In the genomic region with DNA sequence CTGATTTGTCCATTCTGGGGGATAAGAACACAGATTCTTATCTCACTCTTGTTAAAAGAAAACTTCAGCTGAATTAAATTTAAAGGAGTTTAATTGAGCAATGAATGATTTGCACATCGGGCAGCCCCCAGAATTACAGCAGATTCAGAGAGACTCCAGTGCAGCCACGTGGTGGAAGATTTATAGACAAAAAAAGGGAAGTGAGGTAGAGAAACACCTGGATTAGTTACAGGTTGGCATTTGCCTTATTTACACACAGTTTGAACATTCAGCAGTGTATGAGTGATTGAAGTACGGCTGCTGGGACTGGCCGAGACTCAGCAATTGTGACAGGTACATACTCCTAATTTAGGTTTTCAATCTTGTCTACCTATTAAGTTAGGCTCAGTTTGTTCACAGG, we compare ENCODE assay signal across 21 cellular contexts. TPM values are rescaled to one million over a fixed set of nuclear protein-coding genes. Genes with fewer than 3 reads are reported as not detected.
A peak's percentile ranks its signal among the peaks of the same experiment; 100 is the strongest.
DNase-seq lines count a peak whose midpoint lies in the region; TF ChIP-seq lines count a peak whose summit lies in the region.
"Had no signal": no experiment of that assay in that cellular context is flagged by ENCODE, and none has a peak within 500 bp of the region (broad histone marks: within the 10 kb centered on the region; RNA-seq: fewer than 3 reads in every experiment).

No MANE protein-coding gene starts in this region.

- H3K4ac ChIP-seq in neuronal stem cell (ENCODE audit: low read length) (no peak overlapping the region), mesendoderm (ENCODE audit: low read depth, low read length) (no peak overlapping the region)

- H3K9ac ChIP-seq in neuronal stem cell (ENCODE audit: low read depth, low read length, poor library complexity) (no peak overlapping the region), mesendoderm (ENCODE audit: low read length) (no peak overlapping the region)
- H3K9ac ChIP-seq: BLaER1 treated with 17β-estradiol and CSF1 and Interleukin-3, amounts not matched to agents 10 nM and 100 nM had no signal

- H2AFZ ChIP-seq in osteoblast (ENCODE audit: low read length), result no peak overlapping the region
- H2AFZ ChIP-seq in neuronal stem cell (ENCODE audit: low read length), result no peak overlapping the region
- H2AFZ ChIP-seq: GM23338 had no signal

- H3K56ac ChIP-seq in mesendoderm (ENCODE audit: low read length), result no peak overlapping the region

- TF ChIP-seq POLR2A in breast epithelium (IDR thresholded peaks at IDR 0.05), result no peak

- no peaks in the 10 kb centered on the region for H4K20me1 ChIP-seq in osteoblast (ENCODE audit: insufficient read depth, low read length)
- H4K20me1 ChIP-seq: BLaER1 treated with 17β-estradiol and CSF1 and Interleukin-3, amounts not matched to agents 10 nM and 100 nM had no signal

- H3K36me3 Mint-ChIP-seq in MCF 10A (ENCODE audit: insufficient read depth, unreplicated experiment), result peaks cover 14% of the 10 kb centered on the region

- H3K23ac ChIP-seq in neuronal stem cell (ENCODE audit: low read depth, low read length, poor library complexity) (no peak overlapping the region), mesendoderm (ENCODE audit: low read length) (no peak overlapping the region)

- H3K4me3 ChIP-seq in breast epithelium, result no peak overlapping the region
- H3K4me3 ChIP-seq in osteoblast (ENCODE audit: insufficient read depth, low read length), result no peak overlapping the region
- no peak overlapping the region for H3K4me3 ChIP-seq in neuronal stem cell (ENCODE audit: low read length in 2 of 2)
- no peak overlapping the region for H3K4me3 ChIP-seq in mesendoderm (ENCODE audit: low read length)
- H3K4me3 ChIP-seq: BLaER1 treated with 17β-estradiol and CSF1 and Interleukin-3, amounts not matched to agents 10 nM and 100 nM; GM12878; GM23338 had no signal

- no peak overlapping the region for H3K27ac ChIP-seq in breast epithelium
- peak overlapping the region; percentile 40 for H3K27ac ChIP-seq in VCaP
- no peak overlapping the region for H3K27ac ChIP-seq in osteoblast (ENCODE audit: low read depth, low read length)
- no peak overlapping the region for H3K27ac ChIP-seq in neuronal stem cell (replicated peaks; ENCODE audit: low read length)
- no peak overlapping the region for H3K27ac ChIP-seq in mesendoderm (ENCODE audit: low read depth, low read length)
- H3K27ac ChIP-seq: 22Rv1; BLaER1 treated with 17β-estradiol and CSF1 and Interleukin-3, amounts not matched to agents 10 nM and 100 nM had no signal

- H3K18ac ChIP-seq in neuronal stem cell (ENCODE audit: low read length), result no peak overlapping the region
- no peak overlapping the region for H3K18ac ChIP-seq in mesendoderm (ENCODE audit: low read length)

- H2BK15ac ChIP-seq in neuronal stem cell (ENCODE audit: low read length) (no peak overlapping the region), mesendoderm (replicated peaks; ENCODE audit: low read depth) (no peak overlapping the region)

- H3K4me1 ChIP-seq in breast epithelium, result no peaks in the 10 kb centered on the region
- H3K4me1 ChIP-seq in osteoblast (ENCODE audit: insufficient read depth, low read length), result peaks cover 20% of the 10 kb centered on the region
- H3K4me1 ChIP-seq in neuronal stem cell (ENCODE audit: control insufficient read depth in 2 of 2, insufficient read depth in 1 of 2, low read depth in 1 of 2, low read length in 2 of 2), result peaks cover 6 to 7% of the 10 kb centered on the region in 2 donors
- H3K4me1 ChIP-seq in mesendoderm (ENCODE audit: control insufficient read depth, low read depth, low read length), result no peaks in the 10 kb centered on the region
- H3K4me1 ChIP-seq: BE2C had no signal

- H3K79me2 ChIP-seq in osteoblast (ENCODE audit: insufficient read depth, low read length), result no peaks in the 10 kb centered on the region
- no peaks in the 10 kb centered on the region for H3K79me2 ChIP-seq in mesendoderm (ENCODE audit: control insufficient read depth, insufficient read depth, low read length)

- DNase-seq in MCF 10A (ENCODE audit: unreplicated experiment) (no peak), breast epithelium (ENCODE audit: low spot score in 2 of 2) (no peak), osteoblast (ENCODE audit: insufficient read length, low spot score, missing footprints) (peak; percentile 48), LoVo (ENCODE audit: low spot score) (no peak), neuronal stem cell (ENCODE audit: low spot score) (no peak), mesendoderm (no peak)
- no peak for DNase-seq in stimulated activated CD4-positive, alpha-beta T cell treated with anti-CD3 and anti-CD28 coated beads, Interleukin-2, amount 100 ng/mL, for 24 hours
- DNase-seq: AML-193; BE2C; Caco-2; CD4-positive, CD25-positive, alpha-beta regulatory T cell; CD8-positive, alpha-beta T cell; DMS79; EL; GDM1; H9 had no signal

- H3K36me3 ChIP-seq in breast epithelium, result no peaks in the 10 kb centered on the region
- no peaks in the 10 kb centered on the region for H3K36me3 ChIP-seq in osteoblast (ENCODE audit: insufficient read depth, low read length)
- H3K36me3 ChIP-seq in neuronal stem cell (replicated peaks in 1 of 2; ENCODE audit: control insufficient read depth in 2 of 2, insufficient read depth in 2 of 2, low read length in 2 of 2), result peaks cover 2 to 16% of the 10 kb centered on the region in 2 donors
- H3K36me3 ChIP-seq in mesendoderm (ENCODE audit: control insufficient read depth, insufficient read depth, low read length), result no peaks in the 10 kb centered on the region
- H3K36me3 ChIP-seq: BE2C had no signal

- H3K27me3 ChIP-seq in breast epithelium, result no peaks in the 10 kb centered on the region
- H3K27me3 ChIP-seq in osteoblast (ENCODE audit: insufficient read depth, low read length), result peaks cover 5% of the 10 kb centered on the region
- H3K27me3 ChIP-seq in neuronal stem cell (ENCODE audit: control insufficient read depth in 3 of 3, insufficient read depth in 3 of 3, low read depth in 1 of 3, low read length in 3 of 3), result no peaks in the 10 kb centered on the region
- H3K27me3 ChIP-seq in mesendoderm (ENCODE audit: insufficient read depth, low read length, poor library complexity), result no peaks in the 10 kb centered on the region
- H3K27me3 ChIP-seq: BE2C; BLaER1 treated with 17β-estradiol and CSF1 and Interleukin-3, amounts not matched to agents 10 nM and 100 nM had no signal

- H3K4me1 Mint-ChIP-seq in MCF 10A (ENCODE audit: insufficient read depth, unreplicated experiment), result peaks cover 8% of the 10 kb centered on the region

- H2BK12ac ChIP-seq in neuronal stem cell (ENCODE audit: low read length), result no peak overlapping the region

- H3K79me1 ChIP-seq in neuronal stem cell (ENCODE audit: low read depth, low read length) (no peaks in the 10 kb centered on the region), mesendoderm (ENCODE audit: low read length) (no peaks in the 10 kb centered on the region)

- H3K9me3 ChIP-seq in breast epithelium, result no peaks in the 10 kb centered on the region
- H3K9me3 ChIP-seq in osteoblast (ENCODE audit: low read depth, low read length), result no peaks in the 10 kb centered on the region
- H3K9me3 ChIP-seq in neuronal stem cell (replicated peaks in 1 of 2; ENCODE audit: control insufficient read depth in 2 of 2, insufficient read depth in 1 of 2, low read depth in 1 of 2, low read length in 2 of 2), result no peaks in the 10 kb centered on the region
- H3K9me3 ChIP-seq: BE2C; BLaER1 treated with 17β-estradiol and CSF1 and Interleukin-3, amounts not matched to agents 10 nM and 100 nM; Caco-2 had no signal

- H2BK5ac ChIP-seq in neuronal stem cell (ENCODE audit: low read length) (no peak overlapping the region), mesendoderm (ENCODE audit: low read length) (no peak overlapping the region)

- intact Hi-C loops in MCF 10A (cut with micrococcal nuclease), result no loop called here
- intact Hi-C loops in breast epithelium (cut with DNase I; ENCODE audit: low total_unique reads), result no loop called here

- WGBS in neuronal stem cell (ENCODE audit: extremely low coverage in 2 of 2, insufficient read length in 2 of 2, insufficient replicate concordance in 1 of 2), 2 donors, result no CpG with 5 or more reads among the region's 4 CpGs
- no CpG with 5 or more reads among the region's 4 CpGs for WGBS in mesendoderm (ENCODE audit: extremely low coverage, insufficient coverage, low lambda C conversion rate)

- H2AK5ac ChIP-seq in neuronal stem cell (ENCODE audit: low read depth, low read length) (no peak overlapping the region), mesendoderm (ENCODE audit: low read length) (no peak overlapping the region)

- peak overlapping the region; percentile 18 for H3K27ac Mint-ChIP-seq in MCF 10A (ENCODE audit: low read depth, unreplicated experiment)
- H3K27ac Mint-ChIP-seq: CD4-positive, CD25-positive, alpha-beta regulatory T cell; CD8-positive, alpha-beta T cell; GM23338; H9 had no signal

- POLR2A ChIA-PET in MCF 10A (lab: Yijun Ruan, JAX), result no interaction called here

- CTCF ChIA-PET in MCF 10A (lab: Yijun Ruan, JAX), result no interaction called here

- no peak overlapping the region for H2BK120ac ChIP-seq in neuronal stem cell (ENCODE audit: low read depth, low read length)
- no peak overlapping the region for H2BK120ac ChIP-seq in mesendoderm (ENCODE audit: low read depth, low read length)

- H3K4me2 ChIP-seq in osteoblast (ENCODE audit: insufficient read depth, low read length) (no peak overlapping the region), neuronal stem cell (ENCODE audit: insufficient read depth, low read length, poor library complexity, severe bottlenecking) (no peak overlapping the region), mesendoderm (ENCODE audit: low read length) (no peak overlapping the region)
- H3K4me2 ChIP-seq: GM23338 had no signal

- no peak overlapping the region for H4K91ac ChIP-seq in neuronal stem cell (ENCODE audit: low read depth, low read length, poor library complexity)

- no peak overlapping the region for H4K8ac ChIP-seq in neuronal stem cell (ENCODE audit: low read depth, low read length)
- no peak overlapping the region for H4K8ac ChIP-seq in mesendoderm (ENCODE audit: low read depth, low read length)

- no peaks in the 10 kb centered on the region for H3K27me3 Mint-ChIP-seq in MCF 10A (ENCODE audit: insufficient read depth, unreplicated experiment)

- no peak overlapping the region for H3K4me3 Mint-ChIP-seq in MCF 10A (ENCODE audit: unreplicated experiment)
- H3K4me3 Mint-ChIP-seq: CD4-positive, CD25-positive, alpha-beta regulatory T cell; CD8-positive, alpha-beta T cell; GM23338; H9 had no signal

- no peak overlapping the region for H4K5ac ChIP-seq in mesendoderm (ENCODE audit: low read length)

- TF ChIP-seq CTCF in MCF 10A (IDR thresholded peaks at IDR 0.05; ENCODE audit: unreplicated experiment), result no peak
- TF ChIP-seq CTCF in breast epithelium (IDR thresholded peaks at IDR 0.05), result no peak
- TF ChIP-seq CTCF in VCaP (conservative IDR thresholded peaks at IDR 0.05), result no peak
- no peak for TF ChIP-seq CTCF in osteoblast (IDR thresholded peaks at IDR 0.05; ENCODE audit: extremely low read depth, low read depth, low read length)

- BruUV-seq in MCF 10A (replicated peaks; lab: Mats Ljungman, UMichigan), result no TSS peak

- H3K9me3 Mint-ChIP-seq in MCF 10A (ENCODE audit: unreplicated experiment), result no peaks in the 10 kb centered on the region
- H3K9me3 Mint-ChIP-seq: CD8-positive, alpha-beta T cell; H9 had no signal

- H3K14ac ChIP-seq in neuronal stem cell (ENCODE audit: low read length), result no peak overlapping the region

RNA-seq across cellular contexts. Expression of gene FAM20C, which starts 46.5 kb away (rescaled TPM):
- total RNA-seq in MCF 10A (2022) (8.8 and 14.2 TPM in 2 replicates), breast epithelium (10 to 100 TPM; 30.7 to 73.7 (median 71.0) TPM), osteoblast (38.6 and 46.0 TPM in 2 replicates)
- 7.3 TPM for polyA plus RNA-seq in neuronal stem cell (2013, experiment 1 of 2)
- polyA plus RNA-seq in neuronal stem cell (2013, experiment 2 of 2), result 7.3 TPM
- polyA plus RNA-seq in mesendoderm (2013, experiment 1 of 2), result 14.5 TPM
- polyA plus RNA-seq in mesendoderm (2013, experiment 2 of 2), result 15.4 TPM
- total RNA-seq: CD4-positive, CD25-positive, alpha-beta regulatory T cell had no signal
- polyA plus RNA-seq: CD4-positive, CD25-positive, alpha-beta regulatory T cell; GM12878 had no signal
